In the genomic region with DNA sequence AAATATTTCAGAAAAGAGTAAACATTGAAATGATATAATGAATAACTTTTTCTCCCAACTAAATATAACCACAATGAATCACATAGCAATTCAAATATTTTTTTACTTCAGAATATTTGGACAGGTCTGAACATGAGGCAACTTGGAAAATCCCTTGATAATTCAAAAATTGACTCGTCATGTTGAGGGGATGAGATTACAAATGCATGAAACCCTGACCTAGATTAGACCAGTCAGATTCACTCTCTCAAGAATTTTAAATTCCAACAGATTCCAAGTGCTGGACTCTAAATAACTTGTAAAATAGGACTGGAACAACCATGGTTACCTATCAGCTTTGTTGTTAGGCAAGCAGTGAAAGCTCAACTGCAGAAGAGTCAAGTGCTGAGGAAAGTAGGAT, we compare ENCODE assay signal across 14 cellular contexts.
A peak's percentile ranks its signal among the peaks of the same experiment; 100 is the strongest.
DNase-seq lines count a peak whose midpoint lies in the region; ATAC-seq and TF ChIP-seq lines count a peak whose summit lies in the region.
"Had no signal": no experiment of that assay in that cellular context is flagged by ENCODE, and none has a peak within 500 bp of the region (broad histone marks: within the 10 kb centered on the region; RNA-seq: fewer than 3 reads in every experiment).

No MANE protein-coding gene starts in this region.

- no peak for TF ChIP-seq POLR2A in breast epithelium (IDR thresholded peaks at IDR 0.05)

- no peaks in the 10 kb centered on the region for H3K27me3 ChIP-seq in breast epithelium
- H3K27me3 ChIP-seq: upper lobe of left lung had no signal

- in situ Hi-C loops in astrocyte of the cerebellum (cut with HindIII; ENCODE audit: low sequenced_read_pairs) = no loop called here

- DNase-seq in MCF 10A (ENCODE audit: unreplicated experiment) (peak; percentile 43), breast epithelium (ENCODE audit: low spot score in 2 of 2) (no peak), astrocyte of the cerebellum (ENCODE audit: low read depth) (peak; percentile 36), glomerular visceral epithelial cell (ENCODE audit: extremely low spot score) (peak; percentile 47), stromal cell of bone marrow (ENCODE audit: low read depth) (peak; percentile 87)
- DNase-seq in activated CD4-positive, alpha-beta T cell treated with anti-CD3 and anti-CD28 coated beads for 48 hours = no peak
- no peak for DNase-seq in activated effector memory CD4-positive, alpha-beta T cell treated with anti-CD3 and anti-CD28 coated beads, Interleukin-2, amount 50 U/mL, for 16 hours
- DNase-seq: GOT3; NCI-H2107; NK-92 treated with Interleukin-12 subunit alpha and Interleukin-12 subunit beta, amount 100 ng/mL, for 24 hours; upper lobe of left lung had no signal

- no peaks in the 10 kb centered on the region for H3K27me3 Mint-ChIP-seq in MCF 10A (ENCODE audit: insufficient read depth, unreplicated experiment)

- POLR2A ChIA-PET in MCF 10A (lab: Yijun Ruan, JAX) = no interaction called here

- intact Hi-C loops in MCF 10A (cut with micrococcal nuclease) (no loop called here), breast epithelium (cut with DNase I; ENCODE audit: low total_unique reads) (no loop called here)

- H3K4me3 ChIP-seq in breast epithelium (no peak overlapping the region), astrocyte of the cerebellum (ENCODE audit: low read depth, low read length) (no peak overlapping the region)
- H3K4me3 ChIP-seq: GM12878, upper lobe of left lung had no signal

- H3K9me3 Mint-ChIP-seq in MCF 10A (ENCODE audit: unreplicated experiment) = no peaks in the 10 kb centered on the region

- peaks cover 4% of the 10 kb centered on the region for H3K36me3 Mint-ChIP-seq in MCF 10A (ENCODE audit: insufficient read depth, unreplicated experiment)
- H3K36me3 Mint-ChIP-seq: activated naive CD4-positive, alpha-beta T cell treated with anti-CD3 and anti-CD28 coated beads, Interleukin-2, amount 50 U/mL, for 72 hours had no signal

- CTCF ChIA-PET in MCF 10A (lab: Yijun Ruan, JAX) = no interaction called here

- no peak overlapping the region for H3K4me3 Mint-ChIP-seq in MCF 10A (ENCODE audit: unreplicated experiment)

- peak overlapping the region; percentile 1 for H3K27ac Mint-ChIP-seq in MCF 10A (ENCODE audit: low read depth, unreplicated experiment)
- H3K27ac Mint-ChIP-seq: activated naive CD4-positive, alpha-beta T cell treated with anti-CD3 and anti-CD28 coated beads, Interleukin-2, amount 50 U/mL, for 72 hours had no signal

- no peak for TF ChIP-seq CTCF in MCF 10A (IDR thresholded peaks at IDR 0.05; ENCODE audit: unreplicated experiment)
- no peak for TF ChIP-seq CTCF in breast epithelium (IDR thresholded peaks at IDR 0.05)
- TF ChIP-seq CTCF in astrocyte of the cerebellum (IDR thresholded peaks at IDR 0.05; ENCODE audit: low read depth, low read length, missing control alignments) = no peak

- no peaks in the 10 kb centered on the region for H3K9me3 ChIP-seq in breast epithelium
- H3K9me3 ChIP-seq: upper lobe of left lung had no signal

- no peak for ATAC-seq in GM18867 (IDR thresholded peaks at IDR 0.05; ENCODE audit: unreplicated experiment)
- ATAC-seq: activated naive CD4-positive, alpha-beta T cell treated with anti-CD3 and anti-CD28 coated beads, Interleukin-2, amount 50 U/mL, for 72 hours; GM12878 had no signal

- no peaks in the 10 kb centered on the region for H3K4me1 ChIP-seq in breast epithelium

- peaks cover 12% of the 10 kb centered on the region for H3K4me1 Mint-ChIP-seq in MCF 10A (ENCODE audit: insufficient read depth, unreplicated experiment)

- no peaks in the 10 kb centered on the region for H3K36me3 ChIP-seq in breast epithelium
- H3K36me3 ChIP-seq: upper lobe of left lung had no signal

- BruUV-seq in MCF 10A (replicated peaks; lab: Mats Ljungman, UMichigan) = no TSS peak

- peak overlapping the region in 1 of 2 donors; percentile 9 for H3K27ac ChIP-seq in breast epithelium
- H3K27ac ChIP-seq: upper lobe of left lung had no signal

Comparison
In these comparisons a context has a peak if more than half of its experiments do, and no peak if none do; other contexts are left out.
1. DNase-seq: peak in MCF 10A (single experiment), astrocyte of the cerebellum (single experiment), glomerular visceral epithelial cell (single experiment) and stromal cell of bone marrow (single experiment); none in breast epithelium (0 of 2), activated CD4-positive, alpha-beta T cell treated with anti-CD3 and anti-CD28 coated beads for 48 hours (single experiment) and activated effector memory CD4-positive, alpha-beta T cell treated with anti-CD3 and anti-CD28 coated beads, Interleukin-2, amount 50 U/mL, for 16 hours (single experiment).